In the genomic region with DNA sequence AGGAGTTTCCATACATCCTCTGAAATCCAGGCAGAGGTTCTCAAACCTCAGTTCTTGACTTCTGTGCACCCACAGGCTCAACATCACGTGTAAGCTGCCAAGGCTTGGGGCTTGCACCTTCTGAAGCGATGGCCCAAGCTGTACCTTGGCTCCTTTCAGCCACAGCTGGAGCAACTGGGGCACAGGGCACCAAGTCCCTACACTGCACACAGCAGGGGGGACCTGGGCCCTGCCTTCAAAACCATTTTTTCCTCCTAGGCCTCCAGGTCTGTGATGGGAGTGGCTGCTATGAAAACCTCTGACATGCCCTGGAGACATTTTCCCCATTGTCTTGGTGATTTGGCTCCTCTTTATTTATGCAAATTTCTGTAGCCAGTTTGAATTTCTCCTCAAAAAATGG, we compare ENCODE assay signal across 3 cellular contexts.
TF ChIP-seq lines count a peak whose summit lies in the region.

No MANE protein-coding gene starts in this region.

TF ChIP-seq in A549, 52 proteins besides CTCF, POLR2A, EP300 and RAD21:
- TF ChIP-seq JUN (IDR thresholded peaks at IDR 0.05): no peak
- peak; percentile 92 for TF ChIP-seq ZFP36 (IDR thresholded peaks at IDR 0.05; ENCODE audit: borderline replicate concordance, partially characterized antibody)
- TF ChIP-seq, protein P1, sequence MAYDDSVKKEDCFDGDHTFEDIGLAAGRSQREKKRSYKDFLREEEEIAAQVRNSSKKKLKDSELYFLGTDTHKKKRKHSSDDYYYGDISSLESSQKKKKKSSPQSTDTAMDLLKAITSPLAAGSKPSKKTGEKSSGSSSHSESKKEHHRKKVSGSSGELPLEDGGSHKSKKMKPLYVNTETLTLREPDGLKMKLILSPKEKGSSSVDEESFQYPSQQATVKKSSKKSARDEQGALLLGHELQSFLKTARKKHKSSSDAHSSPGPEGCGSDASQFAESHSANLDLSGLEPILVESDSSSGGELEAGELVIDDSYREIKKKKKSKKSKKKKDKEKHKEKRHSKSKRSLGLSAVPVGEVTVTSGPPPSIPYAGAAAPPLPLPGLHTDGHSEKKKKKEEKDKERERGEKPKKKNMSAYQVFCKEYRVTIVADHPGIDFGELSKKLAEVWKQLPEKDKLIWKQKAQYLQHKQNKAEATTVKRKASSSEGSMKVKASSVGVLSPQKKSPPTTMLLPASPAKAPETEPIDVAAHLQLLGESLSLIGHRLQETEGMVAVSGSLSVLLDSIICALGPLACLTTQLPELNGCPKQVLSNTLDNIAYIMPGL (CRISPR knock-in tag; IDR thresholded peaks at IDR 0.05; ENCODE audit: borderline replicate concordance): no peak
- TF ChIP-seq ZNF302 (CRISPR knock-in tag; IDR thresholded peaks at IDR 0.05): no peak

TF ChIP-seq in HEK293, 187 proteins besides CTCF, POLR2A, EP300 and RAD21:
- TF ChIP-seq ZNF521 (tag by site-specific recombination; IDR thresholded peaks at IDR 0.05) (no peak), SETDB1 (IDR thresholded peaks at IDR 0.05; ENCODE audit: insufficient read length, low read length) (peak; percentile 69), ZNF585B (tag by site-specific recombination; IDR thresholded peaks at IDR 0.05) (peak; percentile 99)

TF ChIP-seq in K562, 482 proteins besides CTCF, POLR2A, EP300 and RAD21:
- TF ChIP-seq, protein P2, sequence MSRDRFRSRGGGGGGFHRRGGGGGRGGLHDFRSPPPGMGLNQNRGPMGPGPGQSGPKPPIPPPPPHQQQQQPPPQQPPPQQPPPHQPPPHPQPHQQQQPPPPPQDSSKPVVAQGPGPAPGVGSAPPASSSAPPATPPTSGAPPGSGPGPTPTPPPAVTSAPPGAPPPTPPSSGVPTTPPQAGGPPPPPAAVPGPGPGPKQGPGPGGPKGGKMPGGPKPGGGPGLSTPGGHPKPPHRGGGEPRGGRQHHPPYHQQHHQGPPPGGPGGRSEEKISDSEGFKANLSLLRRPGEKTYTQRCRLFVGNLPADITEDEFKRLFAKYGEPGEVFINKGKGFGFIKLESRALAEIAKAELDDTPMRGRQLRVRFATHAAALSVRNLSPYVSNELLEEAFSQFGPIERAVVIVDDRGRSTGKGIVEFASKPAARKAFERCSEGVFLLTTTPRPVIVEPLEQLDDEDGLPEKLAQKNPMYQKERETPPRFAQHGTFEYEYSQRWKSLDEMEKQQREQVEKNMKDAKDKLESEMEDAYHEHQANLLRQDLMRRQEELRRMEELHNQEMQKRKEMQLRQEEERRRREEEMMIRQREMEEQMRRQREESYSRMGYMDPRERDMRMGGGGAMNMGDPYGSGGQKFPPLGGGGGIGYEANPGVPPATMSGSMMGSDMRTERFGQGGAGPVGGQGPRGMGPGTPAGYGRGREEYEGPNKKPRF (IDR thresholded peaks at IDR 0.05; ENCODE audit: low read depth, low read length): no peak
- TF ChIP-seq ZNF717 (CRISPR knock-in tag; IDR thresholded peaks at IDR 0.05) (no peak), ZFP36 (IDR thresholded peaks at IDR 0.05; ENCODE audit: low read depth, low read length, partially characterized antibody) (peak; percentile 86), SMARCB1 (IDR thresholded peaks at IDR 0.05; ENCODE audit: insufficient read length, low read depth) (no peak), TRIM24 (IDR thresholded peaks at IDR 0.05) (0 out of 4 replicates have a peak, but pooled peaks of 1 of the 2 experiments have one; percentile 27), TRIM28 (IDR thresholded peaks at IDR 0.05) (peak; percentile 82; the same call in 1 of the 2 replicates), ILK (tag; IDR thresholded peaks at IDR 0.05; ENCODE audit: borderline replicate concordance, low read depth) (no peak)
- TF ChIP-seq, protein P3, sequence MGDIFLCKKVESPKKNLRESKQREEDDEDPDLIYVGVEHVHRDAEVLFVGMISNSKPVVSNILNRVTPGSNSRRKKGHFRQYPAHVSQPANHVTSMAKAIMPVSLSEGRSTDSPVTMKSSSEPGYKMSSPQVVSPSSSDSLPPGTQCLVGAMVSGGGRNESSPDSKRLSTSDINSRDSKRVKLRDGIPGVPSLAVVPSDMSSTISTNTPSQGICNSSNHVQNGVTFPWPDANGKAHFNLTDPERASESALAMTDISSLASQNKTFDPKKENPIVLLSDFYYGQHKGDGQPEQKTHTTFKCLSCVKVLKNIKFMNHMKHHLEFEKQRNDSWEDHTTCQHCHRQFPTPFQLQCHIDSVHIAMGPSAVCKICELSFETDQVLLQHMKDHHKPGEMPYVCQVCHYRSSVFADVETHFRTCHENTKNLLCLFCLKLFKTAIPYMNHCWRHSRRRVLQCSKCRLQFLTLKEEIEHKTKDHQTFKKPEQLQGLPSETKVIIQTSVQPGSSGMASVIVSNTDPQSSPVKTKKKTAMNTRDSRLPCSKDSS (IDR thresholded peaks at IDR 0.05; ENCODE audit: low read depth, partially characterized antibody): peak; percentile 26
